Comparison of ENCODE assay signal across 1 cellular context in genomic region chr9:128456613-128457061, GRCh38.
TF ChIP-seq lines count a peak whose summit lies in the region.

No MANE protein-coding gene starts in this region.

TF ChIP-seq in endothelial cell of umbilical vein, 7 proteins besides CTCF, POLR2A, EP300 and RAD21 (continued from another document):
- TF ChIP-seq, protein P1, sequence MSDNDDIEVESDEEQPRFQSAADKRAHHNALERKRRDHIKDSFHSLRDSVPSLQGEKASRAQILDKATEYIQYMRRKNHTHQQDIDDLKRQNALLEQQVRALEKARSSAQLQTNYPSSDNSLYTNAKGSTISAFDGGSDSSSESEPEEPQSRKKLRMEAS (IDR thresholded peaks at IDR 0.05; ENCODE audit: insufficient read depth, insufficient read length), result no peak
- TF ChIP-seq MYC (IDR thresholded peaks at IDR 0.05; ENCODE audit: low read depth, low read length) (no peak), POLR2AphosphoS5 (IDR thresholded peaks at IDR 0.05; ENCODE audit: insufficient read depth, low read depth, low read length) (no peak)
